ENCODE assay signal across 8 cellular contexts in the genomic region with DNA sequence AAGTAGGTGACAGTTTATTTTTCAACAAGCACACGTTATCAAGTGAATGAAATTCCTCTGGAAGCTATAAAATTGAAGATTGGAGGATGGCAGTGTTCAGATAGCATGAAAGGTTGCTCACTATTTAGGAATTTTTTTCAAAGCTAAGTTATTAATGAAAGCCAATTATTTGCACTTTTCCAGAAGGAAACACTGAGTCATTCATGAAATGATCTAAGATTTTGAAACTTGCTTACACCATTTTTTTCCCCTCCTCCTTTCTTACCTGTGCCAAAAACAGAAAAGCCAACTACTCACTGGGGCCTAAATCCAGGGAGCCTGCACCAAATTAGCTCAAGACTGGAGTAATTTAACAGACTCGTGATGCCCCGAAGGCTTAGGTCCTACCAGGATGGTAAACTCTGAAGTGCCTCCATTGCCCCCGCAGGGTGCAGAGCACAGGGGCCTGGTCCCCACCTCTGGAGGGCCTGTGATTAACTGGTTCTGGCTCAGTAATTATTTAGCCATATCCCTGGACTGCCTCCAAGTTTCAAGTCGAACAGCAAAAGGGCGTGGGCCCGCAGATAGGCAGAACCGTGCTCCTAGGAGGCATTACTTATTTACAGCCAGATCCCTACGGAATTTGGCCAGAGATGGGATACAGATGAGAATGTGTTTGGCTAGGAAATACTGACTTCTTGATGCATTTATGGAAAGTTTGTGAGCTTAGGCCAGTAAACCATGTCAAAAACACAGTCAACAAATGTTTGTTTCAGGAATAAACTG. TPM values are rescaled to one million over a fixed set of nuclear protein-coding genes. Genes with fewer than 3 reads are reported as not detected.
A peak's percentile ranks its signal among the peaks of the same experiment; 100 is the strongest.
DNase-seq lines count a peak whose midpoint lies in the region; ATAC-seq and TF ChIP-seq lines count a peak whose summit lies in the region.

No MANE protein-coding gene starts in this region.

- H3K36me3 ChIP-seq in BE2C (no peaks in the 10 kb centered on the region), HEK293 (ENCODE audit: control insufficient read depth in 2 of 2, insufficient read depth in 1 of 2, low read length in 2 of 2) (no peaks in the 10 kb centered on the region), RWPE2 (ENCODE audit: low read depth) (no peaks in the 10 kb centered on the region), urinary bladder (ENCODE audit: insufficient read depth) (no peaks in the 10 kb centered on the region)

- no peaks in the 10 kb centered on the region for H3K27me3 ChIP-seq in BE2C
- H3K27me3 ChIP-seq in RWPE2 (ENCODE audit: insufficient read depth, poor library complexity, severe bottlenecking), result no peaks in the 10 kb centered on the region

- CTCF ChIA-PET in HEK293 (lab: Yijun Ruan, JAX), result interaction anchor here (1.6 kb wide), 1 partner anchor 42 kb away, joined by 5 read pairs; no protein-coding TSS in a partner anchor

- TF ChIP-seq CTCF in BE2C (IDR thresholded peaks at IDR 0.05; ENCODE audit: low read depth, low read length) (no peak), HEK293 (tag by site-specific recombination; IDR thresholded peaks at IDR 0.05) (no peak), RWPE2 (IDR thresholded peaks at IDR 0.05; ENCODE audit: poor library complexity, severe bottlenecking) (peak; percentile 31)

- no peaks in the 10 kb centered on the region for H3K9me3 ChIP-seq in BE2C
- no peaks in the 10 kb centered on the region for H3K9me3 ChIP-seq in HEK293 (ENCODE audit: control insufficient read depth, insufficient read depth, low read depth, low read length)
- H3K9me3 ChIP-seq in RWPE2 (ENCODE audit: severe bottlenecking), result no peaks in the 10 kb centered on the region

- H3K4me1 ChIP-seq in BE2C (peaks cover 14% of the 10 kb centered on the region), HEK293 (ENCODE audit: control insufficient read depth, insufficient read depth, low read length) (peaks cover 20% of the 10 kb centered on the region), RWPE2 (ENCODE audit: insufficient read depth, poor library complexity, severe bottlenecking) (peaks cover 39% of the 10 kb centered on the region), urinary bladder (ENCODE audit: insufficient read depth) (no peaks in the 10 kb centered on the region)

- peak; percentile 85 for ATAC-seq in RWPE2 (ENCODE audit: low read depth)

- H3K4me3 ChIP-seq in BE2C (ENCODE audit: low read depth, low read length), result no peak overlapping the region
- no peak overlapping the region for H3K4me3 ChIP-seq in HEK293 (ENCODE audit: low read depth, low read length)
- H3K4me3 ChIP-seq in RWPE2 (ENCODE audit: severe bottlenecking), result no peak overlapping the region
- H3K4me3 ChIP-seq in urinary bladder (ENCODE audit: low read depth, low read length), result no peak overlapping the region

- peak; percentile 95 for DNase-seq in BE2C
- peak; percentile 98 for DNase-seq in RWPE2 (ENCODE audit: low spot score)
- DNase-seq in dermis blood vessel endothelial cell, result peak; percentile 83
- DNase-seq in mesenteric fat pad (ENCODE audit: low spot score), result peak; percentile 88
- DNase-seq in NK-92 (lab: John Stamatoyannopoulos, UW; ENCODE audit: unreplicated experiment), result no peak
- no peak for DNase-seq in stimulated activated naive CD4-positive, alpha-beta T cell treated with Interleukin-2 at 50 U/mL for 16 hours (lab: John Stamatoyannopoulos, UW)

- H3K27ac ChIP-seq in HEK293 (ENCODE audit: extremely low read depth, low read depth, low read length), result peak overlapping the region; percentile 80
- peak overlapping the region; percentile 99 for H3K27ac ChIP-seq in RWPE2 (ENCODE audit: poor library complexity, severe bottlenecking)
- H3K27ac ChIP-seq in urinary bladder (ENCODE audit: low read depth), result peak overlapping the region; percentile 89

- WGBS in urinary bladder, result 11% methylated on average over 9 of the region's 9 CpGs

- POLR2A ChIA-PET in HEK293 (lab: Yijun Ruan, JAX), result interaction anchor here (0.7 to 2.8 kb wide), 4 partner anchors 12 to 116 kb away, joined by 3 to 10 read pairs (median 5); a partner anchor contains a TSS

TF ChIP-seq in HEK293, 187 proteins besides CTCF, POLR2A, EP300 and RAD21 (continues in another document):
- TF ChIP-seq ZBTB48 (tag by site-specific recombination; IDR thresholded peaks at IDR 0.05), result peak; percentile 68; the same call in 1 of the 2 replicates
- no peak for TF ChIP-seq GFI1B (tag by site-specific recombination; IDR thresholded peaks at IDR 0.05)
- TF ChIP-seq, protein P1, sequence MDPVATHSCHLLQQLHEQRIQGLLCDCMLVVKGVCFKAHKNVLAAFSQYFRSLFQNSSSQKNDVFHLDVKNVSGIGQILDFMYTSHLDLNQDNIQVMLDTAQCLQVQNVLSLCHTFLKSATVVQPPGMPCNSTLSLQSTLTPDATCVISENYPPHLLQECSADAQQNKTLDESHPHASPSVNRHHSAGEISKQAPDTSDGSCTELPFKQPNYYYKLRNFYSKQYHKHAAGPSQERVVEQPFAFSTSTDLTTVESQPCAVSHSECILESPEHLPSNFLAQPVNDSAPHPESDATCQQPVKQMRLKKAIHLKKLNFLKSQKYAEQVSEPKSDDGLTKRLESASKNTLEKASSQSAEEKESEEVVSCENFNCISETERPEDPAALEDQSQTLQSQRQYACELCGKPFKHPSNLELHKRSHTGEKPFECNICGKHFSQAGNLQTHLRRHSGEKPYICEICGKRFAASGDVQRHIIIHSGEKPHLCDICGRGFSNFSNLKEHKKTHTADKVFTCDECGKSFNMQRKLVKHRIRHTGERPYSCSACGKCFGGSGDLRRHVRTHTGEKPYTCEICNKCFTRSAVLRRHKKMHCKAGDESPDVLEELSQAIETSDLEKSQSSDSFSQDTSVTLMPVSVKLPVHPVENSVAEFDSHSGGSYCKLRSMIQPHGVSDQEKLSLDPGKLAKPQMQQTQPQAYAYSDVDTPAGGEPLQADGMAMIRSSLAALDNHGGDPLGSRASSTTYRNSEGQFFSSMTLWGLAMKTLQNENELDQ (tag by site-specific recombination; IDR thresholded peaks at IDR 0.05; ENCODE audit: low read depth), result no peak
- no peak for TF ChIP-seq ZSCAN30 (tag by site-specific recombination; IDR thresholded peaks at IDR 0.05)
- TF ChIP-seq ZFP69B (tag by site-specific recombination; IDR thresholded peaks at IDR 0.05), result peak; percentile 87
- TF ChIP-seq, protein P2, sequence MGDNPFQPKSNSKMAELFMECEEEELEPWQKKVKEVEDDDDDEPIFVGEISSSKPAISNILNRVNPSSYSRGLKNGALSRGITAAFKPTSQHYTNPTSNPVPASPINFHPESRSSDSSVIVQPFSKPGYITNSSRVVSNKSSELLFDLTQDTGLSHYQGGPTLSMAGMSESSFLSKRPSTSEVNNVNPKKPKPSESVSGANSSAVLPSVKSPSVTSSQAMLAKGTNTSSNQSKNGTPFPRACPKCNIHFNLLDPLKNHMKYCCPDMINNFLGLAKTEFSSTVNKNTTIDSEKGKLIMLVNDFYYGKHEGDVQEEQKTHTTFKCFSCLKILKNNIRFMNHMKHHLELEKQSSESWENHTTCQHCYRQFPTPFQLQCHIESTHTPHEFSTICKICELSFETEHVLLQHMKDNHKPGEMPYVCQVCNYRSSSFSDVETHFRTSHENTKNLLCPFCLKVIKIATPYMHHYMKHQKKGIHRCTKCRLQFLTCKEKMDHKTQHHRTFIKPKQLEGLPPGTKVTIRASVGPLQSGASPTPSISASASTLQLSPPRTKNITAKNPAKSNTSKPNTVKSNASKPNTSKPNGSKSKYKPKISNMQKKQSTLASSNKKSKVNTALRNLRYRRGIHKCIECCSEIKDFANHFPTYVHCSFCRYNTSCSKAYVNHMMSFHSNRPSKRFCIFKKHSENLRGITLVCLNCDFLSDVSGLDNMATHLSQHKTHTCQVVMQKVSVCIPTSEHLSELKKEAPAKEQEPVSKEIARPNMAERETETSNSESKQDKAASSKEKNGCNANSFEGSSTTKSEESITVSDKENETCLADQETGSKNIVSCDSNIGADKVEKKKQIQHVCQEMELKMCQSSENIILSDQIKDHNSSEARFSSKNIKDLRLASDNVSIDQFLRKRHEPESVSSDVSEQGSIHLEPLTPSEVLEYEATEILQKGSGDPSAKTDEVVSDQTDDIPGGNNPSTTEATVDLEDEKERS (tag by site-specific recombination; IDR thresholded peaks at IDR 0.05), result no peak
- peak; percentile 62; the same call in 1 of the 2 replicates for TF ChIP-seq ZNF561 (tag by site-specific recombination; IDR thresholded peaks at IDR 0.05; ENCODE audit: borderline replicate concordance)
- TF ChIP-seq, protein P3, sequence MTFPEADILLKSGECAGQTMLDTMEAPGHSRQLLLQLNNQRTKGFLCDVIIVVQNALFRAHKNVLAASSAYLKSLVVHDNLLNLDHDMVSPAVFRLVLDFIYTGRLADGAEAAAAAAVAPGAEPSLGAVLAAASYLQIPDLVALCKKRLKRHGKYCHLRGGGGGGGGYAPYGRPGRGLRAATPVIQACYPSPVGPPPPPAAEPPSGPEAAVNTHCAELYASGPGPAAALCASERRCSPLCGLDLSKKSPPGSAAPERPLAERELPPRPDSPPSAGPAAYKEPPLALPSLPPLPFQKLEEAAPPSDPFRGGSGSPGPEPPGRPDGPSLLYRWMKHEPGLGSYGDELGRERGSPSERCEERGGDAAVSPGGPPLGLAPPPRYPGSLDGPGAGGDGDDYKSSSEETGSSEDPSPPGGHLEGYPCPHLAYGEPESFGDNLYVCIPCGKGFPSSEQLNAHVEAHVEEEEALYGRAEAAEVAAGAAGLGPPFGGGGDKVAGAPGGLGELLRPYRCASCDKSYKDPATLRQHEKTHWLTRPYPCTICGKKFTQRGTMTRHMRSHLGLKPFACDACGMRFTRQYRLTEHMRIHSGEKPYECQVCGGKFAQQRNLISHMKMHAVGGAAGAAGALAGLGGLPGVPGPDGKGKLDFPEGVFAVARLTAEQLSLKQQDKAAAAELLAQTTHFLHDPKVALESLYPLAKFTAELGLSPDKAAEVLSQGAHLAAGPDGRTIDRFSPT (tag by site-specific recombination; IDR thresholded peaks at IDR 0.05), result peak; percentile 48; the same call in 1 of the 2 replicates
- no peak for TF ChIP-seq ZNF654 (tag by site-specific recombination; IDR thresholded peaks at IDR 0.05; ENCODE audit: low read depth)
- no peak for TF ChIP-seq BCL11B (tag by site-specific recombination; IDR thresholded peaks at IDR 0.05; ENCODE audit: low read depth)
- TF ChIP-seq ZNF670 (tag by site-specific recombination; IDR thresholded peaks at IDR 0.05; ENCODE audit: low read depth), result no peak
- peak; percentile 72; the same call in 1 of the 2 replicates for TF ChIP-seq ZEB2 (tag by site-specific recombination; IDR thresholded peaks at IDR 0.05)
- TF ChIP-seq ZNF174 (tag by site-specific recombination; IDR thresholded peaks at IDR 0.05), result no peak
- peak; percentile 98 for TF ChIP-seq SP7 (tag by site-specific recombination; IDR thresholded peaks at IDR 0.05)
- TF ChIP-seq KLF1 (tag by site-specific recombination; IDR thresholded peaks at IDR 0.05), result peak; percentile 63
- TF ChIP-seq ZIC2 (tag by site-specific recombination; IDR thresholded peaks at IDR 0.05), result peak; percentile 85
- TF ChIP-seq KLF10 (tag by site-specific recombination; IDR thresholded peaks at IDR 0.05), result peak; percentile 78

RNA-seq across cellular contexts. Expression of a gene that starts 28.0 kb away (rescaled TPM):
- polyA plus RNA-seq in BE2C (2012; ENCODE audit: insufficient read depth, insufficient read length, low read depth), result 12.8 TPM
- total RNA-seq in dermis blood vessel endothelial cell (17.5 and 17.6 TPM in 2 replicates), mesenteric fat pad (61.4 TPM), urinary bladder (30.2 TPM)
- 21.4 TPM for polyA plus RNA-seq in urinary bladder

Comparison
In these comparisons a context has a peak if more than half of its experiments do, and no peak if none do; other contexts are left out.
1. DNase-seq: peak in BE2C (single experiment), RWPE2 (single experiment), dermis blood vessel endothelial cell (single experiment) and mesenteric fat pad (single experiment); none in NK-92 (single experiment) and stimulated activated naive CD4-positive, alpha-beta T cell treated with Interleukin-2 at 50 U/mL for 16 hours (single experiment).
2. Peak in every context shown above with its lines, with median percentiles within 50 percentile points of each other: H3K27ac ChIP-seq.